ENCODE assay signal across 1 cellular context in genomic region chr21:27590271-27590670, GRCh38.
TF ChIP-seq lines count a peak whose summit lies in the region.

No MANE protein-coding gene starts in this region.

TF ChIP-seq in GM23338, 12 proteins besides CTCF, POLR2A, EP300 and RAD21 (continued from another document):
- TF ChIP-seq ZNF462 (CRISPR knock-in tag; IDR thresholded peaks at IDR 0.05) (no peak), EZH2phosphoT487 (IDR thresholded peaks at IDR 0.05; ENCODE audit: unreplicated experiment) (no peak), EZH2 (IDR thresholded peaks at IDR 0.05; ENCODE audit: low read depth, unreplicated experiment) (no peak), NANOG (IDR thresholded peaks at IDR 0.05; ENCODE audit: borderline replicate concordance) (no peak), POLR2AphosphoS5 (IDR thresholded peaks at IDR 0.05; ENCODE audit: low read depth) (no peak)
